ENCODE assay signal across 2 cellular contexts in genomic region chr6:83474309-83474708, GRCh38.
TF ChIP-seq lines count a peak whose summit lies in the region.

No MANE protein-coding gene starts in this region.

TF ChIP-seq in liver, 16 proteins besides CTCF, POLR2A, EP300 and RAD21:
- TF ChIP-seq ATF3 (IDR thresholded peaks at IDR 0.05) (no peak), EGR1 (IDR thresholded peaks at IDR 0.05; ENCODE audit: low read depth in 2 of 2) (peak in 1 of 2 donors; percentile 38), GABPA (IDR thresholded peaks at IDR 0.05 in 1 of 2, conservative IDR thresholded peaks at IDR 0.05 in 1 of 2) (no peak), FOXA2 (IDR thresholded peaks at IDR 0.05) (peak; percentile 50), REST (IDR thresholded peaks at IDR 0.05) (peak; percentile 24), YY1 (IDR thresholded peaks at IDR 0.05) (peak; percentile 80), JUND (IDR thresholded peaks at IDR 0.05) (no peak), NR2F2 (IDR thresholded peaks at IDR 0.05) (no peak), ZBTB33 (IDR thresholded peaks at IDR 0.05) (peak; percentile 70), RXRA (IDR thresholded peaks at IDR 0.05) (peak; percentile 89 to 93), FOXA1 (IDR thresholded peaks at IDR 0.05) (peak; percentile 35), HNF4A (conservative IDR thresholded peaks at IDR 0.05) (peak; percentile 63 to 71), TAF1 (conservative IDR thresholded peaks at IDR 0.05) (no peak), MAX (IDR thresholded peaks at IDR 0.05) (peak; percentile 90), HNF4G (IDR thresholded peaks at IDR 0.05) (no peak), SP1 (IDR thresholded peaks at IDR 0.05) (peak; percentile 88)

TF ChIP-seq in HepG2, 621 proteins besides CTCF, POLR2A, EP300 and RAD21:
- no peak for TF ChIP-seq ZNF513 (CRISPR knock-in tag; conservative IDR thresholded peaks at IDR 0.05)
- TF ChIP-seq RARG (CRISPR knock-in tag; IDR thresholded peaks at IDR 0.05; ENCODE audit: low read depth): no peak
- TF ChIP-seq KAT2B (IDR thresholded peaks at IDR 0.05; ENCODE audit: borderline replicate concordance, low read depth, low read length): no peak
- TF ChIP-seq SOX5 (CRISPR knock-in tag; IDR thresholded peaks at IDR 0.05; ENCODE audit: borderline replicate concordance): no peak
- TF ChIP-seq XRCC5 (optimal IDR thresholded peaks at IDR 0.05; ENCODE audit: low read length): no peak
- no peak for TF ChIP-seq DRAP1 (CRISPR knock-in tag; IDR thresholded peaks at IDR 0.05)
- TF ChIP-seq PAX8 (CRISPR knock-in tag; IDR thresholded peaks at IDR 0.05; ENCODE audit: borderline replicate concordance): no peak
- TF ChIP-seq YY1 (IDR thresholded peaks at IDR 0.05; ENCODE audit: insufficient read depth, insufficient replicate concordance, low read depth, low read length): no peak
- TF ChIP-seq NKX3-1 (CRISPR knock-in tag; IDR thresholded peaks at IDR 0.05): no peak
- no peak for TF ChIP-seq LCORL (IDR thresholded peaks at IDR 0.05)
- TF ChIP-seq LCORL (CRISPR knock-in tag; IDR thresholded peaks at IDR 0.05): no peak
- no peak for TF ChIP-seq ZNF790 (CRISPR knock-in tag; IDR thresholded peaks at IDR 0.05; ENCODE audit: borderline replicate concordance)
- no peak for TF ChIP-seq ZNF772 (CRISPR knock-in tag; IDR thresholded peaks at IDR 0.05)
- no peak for TF ChIP-seq SKIL (CRISPR knock-in tag; IDR thresholded peaks at IDR 0.05; ENCODE audit: borderline replicate concordance)
- no peak for TF ChIP-seq HOXD1 (CRISPR knock-in tag; IDR thresholded peaks at IDR 0.05)
- TF ChIP-seq MATR3 (CRISPR knock-in tag; IDR thresholded peaks at IDR 0.05): no peak
- no peak for TF ChIP-seq SUZ12 (IDR thresholded peaks at IDR 0.05; ENCODE audit: low read depth, low read length)
- no peak for TF ChIP-seq MIXL1 (CRISPR knock-in tag; IDR thresholded peaks at IDR 0.05)
- TF ChIP-seq ZFP36L2 (CRISPR knock-in tag; IDR thresholded peaks at IDR 0.05): no peak
